1 cellular context compared by ENCODE assay signal in genomic region chr19:6393074-6393981, GRCh38.
TF ChIP-seq lines count a peak whose summit lies in the region.

TSS of gene GTF2F1 (minus strand) at chr19:6393164. CDS start at chr19:6392995, 169 bp downstream.

TF ChIP-seq in HepG2, 621 proteins besides CTCF, POLR2A, EP300 and RAD21 (continued from another document and continues in another):
- TF ChIP-seq, protein P1, sequence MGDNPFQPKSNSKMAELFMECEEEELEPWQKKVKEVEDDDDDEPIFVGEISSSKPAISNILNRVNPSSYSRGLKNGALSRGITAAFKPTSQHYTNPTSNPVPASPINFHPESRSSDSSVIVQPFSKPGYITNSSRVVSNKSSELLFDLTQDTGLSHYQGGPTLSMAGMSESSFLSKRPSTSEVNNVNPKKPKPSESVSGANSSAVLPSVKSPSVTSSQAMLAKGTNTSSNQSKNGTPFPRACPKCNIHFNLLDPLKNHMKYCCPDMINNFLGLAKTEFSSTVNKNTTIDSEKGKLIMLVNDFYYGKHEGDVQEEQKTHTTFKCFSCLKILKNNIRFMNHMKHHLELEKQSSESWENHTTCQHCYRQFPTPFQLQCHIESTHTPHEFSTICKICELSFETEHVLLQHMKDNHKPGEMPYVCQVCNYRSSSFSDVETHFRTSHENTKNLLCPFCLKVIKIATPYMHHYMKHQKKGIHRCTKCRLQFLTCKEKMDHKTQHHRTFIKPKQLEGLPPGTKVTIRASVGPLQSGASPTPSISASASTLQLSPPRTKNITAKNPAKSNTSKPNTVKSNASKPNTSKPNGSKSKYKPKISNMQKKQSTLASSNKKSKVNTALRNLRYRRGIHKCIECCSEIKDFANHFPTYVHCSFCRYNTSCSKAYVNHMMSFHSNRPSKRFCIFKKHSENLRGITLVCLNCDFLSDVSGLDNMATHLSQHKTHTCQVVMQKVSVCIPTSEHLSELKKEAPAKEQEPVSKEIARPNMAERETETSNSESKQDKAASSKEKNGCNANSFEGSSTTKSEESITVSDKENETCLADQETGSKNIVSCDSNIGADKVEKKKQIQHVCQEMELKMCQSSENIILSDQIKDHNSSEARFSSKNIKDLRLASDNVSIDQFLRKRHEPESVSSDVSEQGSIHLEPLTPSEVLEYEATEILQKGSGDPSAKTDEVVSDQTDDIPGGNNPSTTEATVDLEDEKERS (CRISPR knock-in tag; IDR thresholded peaks at IDR 0.05) = no peak
- TF ChIP-seq ZNF556 (CRISPR knock-in tag; IDR thresholded peaks at IDR 0.05; ENCODE audit: borderline replicate concordance) = peak; percentile 43; the same call in 1 of the 2 replicates
- peak; percentile 66; the same call in 1 of the 2 replicates for TF ChIP-seq CAMTA2 (CRISPR knock-in tag; IDR thresholded peaks at IDR 0.05; ENCODE audit: borderline replicate concordance)
- TF ChIP-seq ZFP82 (CRISPR knock-in tag; IDR thresholded peaks at IDR 0.05; ENCODE audit: borderline replicate concordance) = no peak
- TF ChIP-seq ZNF230 (CRISPR knock-in tag; IDR thresholded peaks at IDR 0.05) = no peak
- TF ChIP-seq PAWR (CRISPR knock-in tag; IDR thresholded peaks at IDR 0.05; ENCODE audit: borderline replicate concordance) = no peak; the same call in 1 of the 2 replicates
- TF ChIP-seq PREB (CRISPR knock-in tag; IDR thresholded peaks at IDR 0.05) = no peak
- TF ChIP-seq, protein P2, sequence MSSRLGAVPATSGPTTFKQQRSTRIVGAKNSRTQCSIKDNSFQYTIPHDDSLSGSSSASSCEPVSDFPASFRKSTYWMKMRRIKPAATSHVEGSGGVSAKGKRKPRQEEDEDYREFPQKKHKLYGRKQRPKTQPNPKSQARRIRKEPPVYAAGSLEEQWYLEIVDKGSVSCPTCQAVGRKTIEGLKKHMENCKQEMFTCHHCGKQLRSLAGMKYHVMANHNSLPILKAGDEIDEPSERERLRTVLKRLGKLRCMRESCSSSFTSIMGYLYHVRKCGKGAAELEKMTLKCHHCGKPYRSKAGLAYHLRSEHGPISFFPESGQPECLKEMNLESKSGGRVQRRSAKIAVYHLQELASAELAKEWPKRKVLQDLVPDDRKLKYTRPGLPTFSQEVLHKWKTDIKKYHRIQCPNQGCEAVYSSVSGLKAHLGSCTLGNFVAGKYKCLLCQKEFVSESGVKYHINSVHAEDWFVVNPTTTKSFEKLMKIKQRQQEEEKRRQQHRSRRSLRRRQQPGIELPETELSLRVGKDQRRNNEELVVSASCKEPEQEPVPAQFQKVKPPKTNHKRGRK (CRISPR knock-in tag; IDR thresholded peaks at IDR 0.05) = no peak
- TF ChIP-seq, protein P3, sequence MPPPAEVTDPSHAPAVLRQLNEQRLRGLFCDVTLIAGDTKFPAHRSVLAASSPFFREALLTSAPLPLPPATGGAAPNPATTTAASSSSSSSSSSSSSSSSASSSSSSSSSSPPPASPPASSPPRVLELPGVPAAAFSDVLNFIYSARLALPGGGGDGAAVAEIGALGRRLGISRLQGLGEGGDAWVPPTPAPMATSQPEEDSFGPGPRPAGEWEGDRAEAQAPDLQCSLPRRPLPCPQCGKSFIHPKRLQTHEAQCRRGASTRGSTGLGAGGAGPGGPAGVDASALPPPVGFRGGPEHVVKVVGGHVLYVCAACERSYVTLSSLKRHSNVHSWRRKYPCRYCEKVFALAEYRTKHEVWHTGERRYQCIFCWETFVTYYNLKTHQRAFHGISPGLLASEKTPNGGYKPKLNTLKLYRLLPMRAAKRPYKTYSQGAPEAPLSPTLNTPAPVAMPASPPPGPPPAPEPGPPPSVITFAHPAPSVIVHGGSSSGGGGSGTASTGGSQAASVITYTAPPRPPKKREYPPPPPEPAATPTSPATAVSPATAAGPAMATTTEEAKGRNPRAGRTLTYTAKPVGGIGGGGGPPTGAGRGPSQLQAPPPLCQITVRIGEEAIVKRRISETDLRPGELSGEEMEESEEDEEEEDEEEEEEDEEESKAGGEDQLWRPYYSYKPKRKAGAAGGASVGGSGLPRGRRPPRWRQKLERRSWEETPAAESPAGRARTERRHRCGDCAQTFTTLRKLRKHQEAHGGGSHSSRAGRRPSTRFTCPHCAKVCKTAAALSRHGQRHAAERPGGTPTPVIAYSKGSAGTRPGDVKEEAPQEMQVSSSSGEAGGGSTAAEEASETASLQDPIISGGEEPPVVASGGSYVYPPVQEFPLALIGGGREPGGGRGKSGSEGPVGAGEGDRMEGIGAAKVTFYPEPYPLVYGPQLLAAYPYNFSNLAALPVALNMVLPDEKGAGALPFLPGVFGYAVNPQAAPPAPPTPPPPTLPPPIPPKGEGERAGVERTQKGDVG (CRISPR knock-in tag; IDR thresholded peaks at IDR 0.05; ENCODE audit: borderline replicate concordance) = no peak
- no peak for TF ChIP-seq ZNF276 (CRISPR knock-in tag; IDR thresholded peaks at IDR 0.05; ENCODE audit: low read depth)
- TF ChIP-seq REXO4 (CRISPR knock-in tag; IDR thresholded peaks at IDR 0.05; ENCODE audit: borderline replicate concordance) = no peak
- TF ChIP-seq ZNF776 (CRISPR knock-in tag; IDR thresholded peaks at IDR 0.05) = peak; percentile 39; the same call in 1 of the 2 replicates
- no peak for TF ChIP-seq TBL1XR1 (IDR thresholded peaks at IDR 0.05; ENCODE audit: borderline replicate concordance, low read length, partially characterized antibody)
- TF ChIP-seq ATAD3A (CRISPR knock-in tag; IDR thresholded peaks at IDR 0.05) = no peak
- no peak for TF ChIP-seq ZNF549 (CRISPR knock-in tag; IDR thresholded peaks at IDR 0.05)
- TF ChIP-seq, protein P4, sequence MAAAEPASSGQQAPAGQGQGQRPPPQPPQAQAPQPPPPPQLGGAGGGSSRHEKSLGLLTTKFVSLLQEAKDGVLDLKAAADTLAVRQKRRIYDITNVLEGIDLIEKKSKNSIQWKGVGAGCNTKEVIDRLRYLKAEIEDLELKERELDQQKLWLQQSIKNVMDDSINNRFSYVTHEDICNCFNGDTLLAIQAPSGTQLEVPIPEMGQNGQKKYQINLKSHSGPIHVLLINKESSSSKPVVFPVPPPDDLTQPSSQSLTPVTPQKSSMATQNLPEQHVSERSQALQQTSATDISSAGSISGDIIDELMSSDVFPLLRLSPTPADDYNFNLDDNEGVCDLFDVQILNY (CRISPR knock-in tag; conservative IDR thresholded peaks at IDR 0.05) = 0 out of 2 replicates have a peak, but pooled peaks have one; percentile 46
- TF ChIP-seq NPAS2 (CRISPR knock-in tag; IDR thresholded peaks at IDR 0.05; ENCODE audit: borderline replicate concordance) = no peak
- TF ChIP-seq PRMT3 (CRISPR knock-in tag; IDR thresholded peaks at IDR 0.05; ENCODE audit: borderline replicate concordance, low read depth) = no peak
- no peak for TF ChIP-seq ZNF431 (CRISPR knock-in tag; IDR thresholded peaks at IDR 0.05; ENCODE audit: borderline replicate concordance, low read depth)
- no peak for TF ChIP-seq NFIC (IDR thresholded peaks at IDR 0.05; ENCODE audit: low read length)
- peak; percentile 89 for TF ChIP-seq RFX1 (IDR thresholded peaks at IDR 0.05)
- TF ChIP-seq KLF16 (CRISPR knock-in tag; IDR thresholded peaks at IDR 0.05) = peak in 1 of 2 experiments; percentile 66; a peak in 2 of 4 replicates
- TF ChIP-seq ZFX (CRISPR knock-in tag; IDR thresholded peaks at IDR 0.05; ENCODE audit: low read depth) = peak; percentile 94
- TF ChIP-seq TCF7 (IDR thresholded peaks at IDR 0.05; ENCODE audit: low read depth) = no peak
- no peak for TF ChIP-seq BRCA1 (CRISPR knock-in tag; IDR thresholded peaks at IDR 0.05)
- no peak for TF ChIP-seq ZNF256 (CRISPR knock-in tag; conservative IDR thresholded peaks at IDR 0.05)
- TF ChIP-seq KAT8 (CRISPR knock-in tag; IDR thresholded peaks at IDR 0.05) = peak; percentile 93
- no peak for TF ChIP-seq ZNF512B (CRISPR knock-in tag; IDR thresholded peaks at IDR 0.05; ENCODE audit: borderline replicate concordance)
- TF ChIP-seq HMG20A (CRISPR knock-in tag; IDR thresholded peaks at IDR 0.05; ENCODE audit: borderline replicate concordance) = no peak
- TF ChIP-seq, protein P5, sequence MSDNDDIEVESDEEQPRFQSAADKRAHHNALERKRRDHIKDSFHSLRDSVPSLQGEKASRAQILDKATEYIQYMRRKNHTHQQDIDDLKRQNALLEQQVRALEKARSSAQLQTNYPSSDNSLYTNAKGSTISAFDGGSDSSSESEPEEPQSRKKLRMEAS (IDR thresholded peaks at IDR 0.05) = peak; percentile 59; the same call in 1 of the 2 replicates
- no peak for TF ChIP-seq ZNF782 (CRISPR knock-in tag; IDR thresholded peaks at IDR 0.05; ENCODE audit: borderline replicate concordance)
- TF ChIP-seq POLR2AphosphoS5 (IDR thresholded peaks at IDR 0.05; ENCODE audit: low read depth, low read length) = peak; percentile 76
- TF ChIP-seq SP2 (CRISPR knock-in tag; IDR thresholded peaks at IDR 0.05) = peak; percentile 67
- TF ChIP-seq TP53 (CRISPR knock-in tag; conservative IDR thresholded peaks at IDR 0.05) = no peak
- TF ChIP-seq SRSF9 (IDR thresholded peaks at IDR 0.05; ENCODE audit: borderline replicate concordance, insufficient read depth, low read depth, low read length, poor library complexity, severe bottlenecking) = no peak
- TF ChIP-seq SKI (IDR thresholded peaks at IDR 0.05; ENCODE audit: partially characterized antibody) = no peak
- TF ChIP-seq POLR2G (IDR thresholded peaks at IDR 0.05; ENCODE audit: low read depth, low read length) = peak; percentile 79
- no peak for TF ChIP-seq KLF6 (CRISPR knock-in tag; IDR thresholded peaks at IDR 0.05)
- no peak for TF ChIP-seq ZNF616 (CRISPR knock-in tag; IDR thresholded peaks at IDR 0.05; ENCODE audit: low read depth)
- TF ChIP-seq BCLAF1 (IDR thresholded peaks at IDR 0.05) = no peak
- TF ChIP-seq ZNF607 (CRISPR knock-in tag; IDR thresholded peaks at IDR 0.05; ENCODE audit: borderline replicate concordance) = peak; percentile 57; the same call in 1 of the 2 replicates
- no peak; the same call in 1 of the 2 replicates for TF ChIP-seq SMAD3 (CRISPR knock-in tag; IDR thresholded peaks at IDR 0.05)
